1 cellular context compared by ENCODE assay signal in genomic region chr16:51939371-51940005, GRCh38.
TF ChIP-seq lines count a peak whose summit lies in the region.

No MANE protein-coding gene starts in this region.

TF ChIP-seq in GM23338, 12 proteins besides CTCF, POLR2A, EP300 and RAD21 (continued from another document):
- TF ChIP-seq ETS1 (IDR thresholded peaks at IDR 0.05) (no peak), ZNF331 (CRISPR knock-in tag; IDR thresholded peaks at IDR 0.05; ENCODE audit: low read depth) (no peak), STAT1 (IDR thresholded peaks at IDR 0.05; ENCODE audit: unreplicated experiment) (no peak), ZNF114 (CRISPR knock-in tag; IDR thresholded peaks at IDR 0.05) (no peak)
